ENCODE assay signal across 16 cellular contexts in the genomic region with DNA sequence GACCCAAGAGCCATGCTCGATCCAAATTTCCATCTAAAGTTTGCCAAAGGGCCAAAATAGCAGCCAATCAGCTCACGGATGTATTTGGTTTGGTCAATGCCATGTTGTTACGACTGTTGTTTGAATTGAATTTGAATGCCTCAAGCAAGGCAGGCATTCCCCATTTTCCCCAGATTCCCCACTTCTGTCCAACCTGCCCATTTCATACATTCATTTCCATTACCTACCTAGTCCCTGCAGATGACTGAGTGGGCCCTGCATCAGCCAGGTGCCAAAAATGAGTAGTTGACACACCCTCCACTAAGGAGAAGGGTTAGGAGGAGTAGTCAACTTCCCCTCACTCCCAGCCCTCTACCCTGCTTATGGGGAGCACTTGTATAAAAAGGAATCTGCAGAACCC. TPM values are rescaled to one million over a fixed set of nuclear protein-coding genes. Genes with fewer than 3 reads are reported as not detected.
DNase-seq lines count a peak whose midpoint lies in the region; FAIRE-seq and TF ChIP-seq lines count a peak whose summit lies in the region.
"Had no signal": no experiment of that assay in that cellular context is flagged by ENCODE, and none has a peak within 500 bp of the region (broad histone marks: within the 10 kb centered on the region; RNA-seq: fewer than 3 reads in every experiment).

No MANE protein-coding gene starts in this region.

- H3K9ac ChIP-seq in Karpas-422 (ENCODE audit: low read length) (no peak overlapping the region), mesenchymal stem cell (ENCODE audit: low read length) (peak overlapping the region; percentile 39)

- H3K23ac ChIP-seq in mesenchymal stem cell (ENCODE audit: low read length in 2 of 2), result no peak overlapping the region

- no peaks in the 10 kb centered on the region for H4K20me1 ChIP-seq in Karpas-422 (ENCODE audit: insufficient read depth, low read depth, low read length)

- DNase-seq in Karpas-422, result peak; percentile 10
- DNase-seq in bronchial epithelial cell (ENCODE audit: low read depth), result no peak
- DNase-seq in mesenchymal stem cell, result no peak
- DNase-seq in medulla oblongata (ENCODE audit: extremely low spot score), result no peak
- DNase-seq in effector CD8-positive, alpha-beta T cell (lab: John Stamatoyannopoulos, UW), result no peak
- no peak for DNase-seq in stimulated activated CD8-positive, alpha-beta memory T cell treated with anti-CD3 and anti-CD28 coated beads, Interleukin-4, amount 100 ng/mL, for 48 hours
- no peak for DNase-seq in SKM-1 (lab: John Stamatoyannopoulos, UW; ENCODE audit: unreplicated experiment)
- DNase-seq: NCI-H1436 treated with DMSO at 0.1 percent for 48 hours, NCI-H2029 treated with DMSO at 0.1 percent for 48 hours, NCI-H2171, NCI-H526, PC-3, SJCRH30 had no signal

- H3K4me1 ChIP-seq in Karpas-422 (ENCODE audit: low read length) (no peaks in the 10 kb centered on the region), mesenchymal stem cell (ENCODE audit: control insufficient read depth, insufficient read depth, low read depth, low read length) (peaks cover 7% of the 10 kb centered on the region)
- H3K4me1 ChIP-seq: HAP-1 had no signal

- H2BK12ac ChIP-seq in mesenchymal stem cell (ENCODE audit: low read length in 2 of 2), result no peak overlapping the region

- no peak overlapping the region for H3K18ac ChIP-seq in mesenchymal stem cell (ENCODE audit: low read depth in 1 of 2, low read length in 2 of 2)

- H4K8ac ChIP-seq in mesenchymal stem cell (ENCODE audit: low read length), result no peak overlapping the region

- TF ChIP-seq CTCF in bronchial epithelial cell (IDR thresholded peaks at IDR 0.05; ENCODE audit: insufficient read depth, low read length, severe bottlenecking), result no peak

- no peak overlapping the region for H2BK5ac ChIP-seq in mesenchymal stem cell (ENCODE audit: low read depth, low read length, poor library complexity, severe bottlenecking)

- H3K27ac ChIP-seq in Karpas-422 (ENCODE audit: low read length) (no peak overlapping the region), mesenchymal stem cell (ENCODE audit: low read length, poor library complexity, severe bottlenecking) (no peak overlapping the region)
- H3K27ac ChIP-seq: HL-60, SJCRH30 had no signal

- H2BK120ac ChIP-seq in mesenchymal stem cell (ENCODE audit: low read depth, low read length), result no peak overlapping the region

- H3K14ac ChIP-seq in mesenchymal stem cell (ENCODE audit: low read length in 2 of 2), result no peak overlapping the region

- no peak overlapping the region for H3K4ac ChIP-seq in mesenchymal stem cell (ENCODE audit: low read depth in 1 of 2, low read length in 2 of 2)

- WGBS in mesenchymal stem cell, result 100% methylated on average over 3 of the region's 3 CpGs

- H3K4me3 ChIP-seq in Karpas-422 (ENCODE audit: low read length) (no peak overlapping the region), bronchial epithelial cell (ENCODE audit: low read depth, low read length) (no peak overlapping the region), mesenchymal stem cell (ENCODE audit: insufficient read depth in 1 of 2, low read depth in 1 of 2, low read length in 2 of 2) (no peak overlapping the region)
- H3K4me3 ChIP-seq: HAP-1, SJCRH30 had no signal

- H4K91ac ChIP-seq in mesenchymal stem cell (ENCODE audit: low read length), result no peak overlapping the region

- H3K79me1 ChIP-seq in mesenchymal stem cell (replicated peaks; ENCODE audit: low read length, poor library complexity, severe bottlenecking), result peaks cover 5% of the 10 kb centered on the region

- H2AK5ac ChIP-seq in mesenchymal stem cell (ENCODE audit: low read length, severe bottlenecking), result no peak overlapping the region

- no peaks in the 10 kb centered on the region for H3K9me2 ChIP-seq in Karpas-422 (replicated peaks; ENCODE audit: insufficient read depth, low read length)

- H3K36me3 ChIP-seq in Karpas-422 (ENCODE audit: insufficient read depth, low read length) (no peaks in the 10 kb centered on the region), bronchial epithelial cell (ENCODE audit: control insufficient read depth, insufficient read depth, low read length) (peaks cover 14% of the 10 kb centered on the region), mesenchymal stem cell (ENCODE audit: control insufficient read depth in 1 of 2, insufficient read depth in 2 of 2, low read depth in 1 of 2, low read length in 2 of 2) (peaks cover 38 to 66% of the 10 kb centered on the region in 2 experiments)

- no peak overlapping the region for H2BK15ac ChIP-seq in mesenchymal stem cell (ENCODE audit: low read depth, poor library complexity, severe bottlenecking)

- no peaks in the 10 kb centered on the region for H3K27me3 ChIP-seq in Karpas-422 (ENCODE audit: low read length)
- H3K27me3 ChIP-seq in bronchial epithelial cell (ENCODE audit: control insufficient read depth, insufficient read depth, low read length), result no peaks in the 10 kb centered on the region
- H3K27me3 ChIP-seq in mesenchymal stem cell (ENCODE audit: control insufficient read depth in 1 of 2, insufficient read depth in 1 of 2, low read length in 2 of 2), result no peaks in the 10 kb centered on the region
- H3K27me3 ChIP-seq: SJCRH30 had no signal

- H3K79me2 ChIP-seq in Karpas-422 (ENCODE audit: low read length), result no peaks in the 10 kb centered on the region

- H3K9me3 ChIP-seq in Karpas-422 (ENCODE audit: low read length) (no peaks in the 10 kb centered on the region), mesenchymal stem cell (ENCODE audit: control insufficient read depth, low read length) (no peaks in the 10 kb centered on the region)
- H3K9me3 ChIP-seq: HAP-1, SJCRH30 had no signal

- H2AFZ ChIP-seq in Karpas-422 (ENCODE audit: low read length), result no peak overlapping the region
- H2AFZ ChIP-seq in mesenchymal stem cell (ENCODE audit: low read depth, low read length), result no peak overlapping the region

- H3K4me2 ChIP-seq in Karpas-422 (ENCODE audit: low read depth, low read length, poor library complexity, severe bottlenecking), result no peak overlapping the region
- no peak overlapping the region for H3K4me2 ChIP-seq in mesenchymal stem cell (ENCODE audit: low read length, poor library complexity, severe bottlenecking)

- peak; percentile 18 for FAIRE-seq in bronchial epithelial cell (lab: Jason Lieb, UNC)
- FAIRE-seq: G401.6 had no signal

RNA-seq across cellular contexts. Expression of a gene that starts 51.7 kb away (rescaled TPM):
- total RNA-seq in Karpas-422 (2014; rRNA removed; shearing (Covaris generic); ENCODE audit: low replicate concordance), result 5.5 and 6.7 TPM in 2 replicates
- 4,627 and 5,325 TPM in 2 replicates for total RNA-seq in bronchial epithelial cell
- polyA plus RNA-seq in mesenchymal stem cell (2013, experiment 1 of 2), result 2,051 TPM
- polyA plus RNA-seq in mesenchymal stem cell (2013, experiment 2 of 2), result 2,053 TPM

Comparison
In these comparisons a context has a peak if more than half of its experiments do, and no peak if none do; other contexts are left out.
1. RNA of a gene that starts 51.7 kb away (total RNA-seq): 4,627 to 5,325 TPM in bronchial epithelial cell; 5.5 to 6.7 TPM in Karpas-422; every median in the first group is over 100 times any median in the second.